ENCODE assay signal across 33 cellular contexts in the genomic region with DNA sequence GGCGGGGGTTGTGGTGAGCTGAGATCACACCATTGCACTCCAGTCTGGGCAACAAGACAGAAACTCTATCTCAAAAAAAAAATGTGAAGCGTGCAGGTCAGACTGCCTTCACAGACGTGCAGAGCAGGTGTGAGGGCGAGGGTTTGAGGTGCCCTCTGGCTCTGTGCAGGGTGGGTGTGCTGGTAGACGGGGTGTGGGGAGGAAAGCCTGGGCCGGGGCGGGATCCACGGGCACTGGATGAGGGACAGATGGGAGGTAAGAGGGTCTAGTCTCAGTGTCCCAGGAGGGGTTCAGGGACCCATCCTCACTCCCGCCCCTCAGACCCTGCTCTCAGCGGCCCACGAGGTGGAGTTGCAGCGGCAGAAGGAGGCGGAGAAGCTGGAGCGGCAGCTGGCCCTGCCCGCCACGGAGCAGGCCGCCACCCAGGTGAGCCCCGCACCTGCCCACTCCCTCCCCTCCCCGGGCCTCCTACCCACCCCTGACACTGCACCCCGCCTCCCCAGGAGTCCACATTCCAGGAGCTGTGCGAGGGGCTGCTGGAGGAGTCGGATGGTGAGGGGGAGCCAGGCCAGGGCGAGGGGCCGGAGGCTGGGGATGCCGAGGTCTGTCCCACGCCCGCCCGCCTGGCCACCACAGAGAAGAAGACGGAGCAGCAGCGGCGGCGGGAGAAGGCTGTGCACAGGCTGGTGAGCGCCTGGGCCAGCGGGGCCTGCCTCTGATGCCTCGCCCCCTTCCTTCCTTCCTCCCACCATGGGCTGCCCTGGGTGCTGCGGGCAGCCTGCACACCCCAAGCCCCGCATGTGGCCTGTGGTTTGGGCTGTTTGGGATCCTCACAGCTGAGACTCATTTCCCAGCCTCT. TPM values are rescaled to one million over a fixed set of nuclear protein-coding genes. Genes with fewer than 3 reads are reported as not detected.
DNase-seq lines count a peak whose midpoint lies in the region; ATAC-seq, FAIRE-seq and TF ChIP-seq lines count a peak whose summit lies in the region.
"Had no signal": no experiment of that assay in that cellular context is flagged by ENCODE, and none has a peak within 500 bp of the region (broad histone marks: within the 10 kb centered on the region; RNA-seq: fewer than 3 reads in every experiment).

No MANE protein-coding gene starts in this region.

- no TSS peak for BruUV-seq in Panc1 (replicated peaks; lab: Mats Ljungman, UMichigan)

- TF ChIP-seq POLR2A in heart left ventricle (IDR thresholded peaks at IDR 0.05) (no peak), H1 (IDR thresholded peaks at IDR 0.05; ENCODE audit: control extremely low read depth in 1 of 2, low read depth in 2 of 2, low read length in 2 of 2) (peak; percentile 15 to 45; a peak in 1 of 3 replicates)

- H2BK15ac ChIP-seq in H1 (ENCODE audit: low read length), result no peak overlapping the region
- no peak overlapping the region for H2BK15ac ChIP-seq in H9 (ENCODE audit: low read depth, low read length)

- peaks cover 7% of the 10 kb centered on the region; the same call in 1 of the 2 replicates for H3K79me1 ChIP-seq in H1 (ENCODE audit: low read depth, low read length)
- no peaks in the 10 kb centered on the region for H3K79me1 ChIP-seq in H9 (ENCODE audit: insufficient read depth, low read depth, low read length, poor library complexity, severe bottlenecking)

- H3K36me3 Mint-ChIP-seq in H9 (ENCODE audit: insufficient read depth in 1 of 3, low read depth in 3 of 3), result peaks cover 59 to 90% (median 85%) of the 10 kb centered on the region in 3 experiments

- H3K36me3 ChIP-seq in heart left ventricle (peaks cover 0 to 100% (median 100%) of the 10 kb centered on the region in 9 donors), Panc1 (ENCODE audit: control insufficient read depth, insufficient read depth, low read length) (no peaks in the 10 kb centered on the region; the same call in 1 of the 2 replicates), H1 (ENCODE audit: control insufficient read depth in 2 of 4, insufficient read depth in 4 of 4, low read length in 3 of 4) (peaks cover 38 to 93% (median 80%) of the 10 kb centered on the region in 4 experiments)

- no peak overlapping the region for H3K4me3 Mint-ChIP-seq in stimulated activated naive CD8-positive, alpha-beta T cell treated with anti-CD3 and anti-CD28 coated beads, Interleukin-15, amount 100 ng/mL, for 72 hours
- peak overlapping the region in 1 of 2 experiments; percentile 17; a peak in 2 of 5 replicates for H3K4me3 Mint-ChIP-seq in H9
- H3K4me3 Mint-ChIP-seq: brain, immature natural killer cell, natural killer cell had no signal

- no peak for ATAC-seq in Right ventricle myocardium inferior
- ATAC-seq in heart left ventricle, result no peak
- ATAC-seq in Panc1, result peak; percentile 15; the same call in 1 of the 2 replicates
- ATAC-seq in stimulated activated naive CD8-positive, alpha-beta T cell treated with anti-CD3 and anti-CD28 coated beads, Interleukin-15, amount 100 ng/mL, for 72 hours, result peak; percentile 19
- ATAC-seq in GM21717 (IDR thresholded peaks at IDR 0.05; ENCODE audit: unreplicated experiment), result no peak
- ATAC-seq: gastroesophageal sphincter, GM12878, left colon had no signal

- H2BK20ac ChIP-seq in H1 (ENCODE audit: low read length) (no peak overlapping the region), H9 (ENCODE audit: low read depth, low read length, poor library complexity, severe bottlenecking) (no peak overlapping the region)

- no peak overlapping the region for H2BK120ac ChIP-seq in H1 (replicated peaks; ENCODE audit: low read depth, low read length)
- no peak overlapping the region for H2BK120ac ChIP-seq in H9 (ENCODE audit: low read depth, low read length, poor library complexity, severe bottlenecking)

- H2BK12ac ChIP-seq in H1 (ENCODE audit: low read depth, low read length) (no peak overlapping the region), H9 (ENCODE audit: insufficient read length, low read depth, low read length) (no peak overlapping the region)

- no peak overlapping the region for H3K27ac ChIP-seq in heart left ventricle
- no peak overlapping the region for H3K27ac ChIP-seq in Panc1 (ENCODE audit: low read length)
- H3K27ac ChIP-seq in H1 (ENCODE audit: low read depth, low read length), result no peak overlapping the region
- no peak overlapping the region for H3K27ac ChIP-seq in H9 (ENCODE audit: insufficient read length, low read depth, low read length)
- H3K27ac ChIP-seq: gastroesophageal sphincter, testis had no signal

- in situ Hi-C loops in Panc1 (cut with HindIII; ENCODE audit: low pct_unique_long_range_greater_than_20kb, low sequenced_read_pairs), result no loop called here

- H3K79me2 ChIP-seq in H1 (ENCODE audit: control insufficient read depth in 1 of 2, insufficient read depth in 2 of 2, low read length in 2 of 2) (peaks cover 0 to 5% of the 10 kb centered on the region in 2 experiments; a peak in 1 of 4 replicates), H9 (ENCODE audit: insufficient read depth, low read length) (0 out of 2 replicates have a peak, but pooled peaks cover 2% of the 10 kb centered on the region)

- H3K4ac ChIP-seq in H1 (replicated peaks; ENCODE audit: insufficient read length, low read depth, low read length) (no peak overlapping the region), H9 (ENCODE audit: low read depth, low read length) (no peak overlapping the region)

- H4K91ac ChIP-seq in H1 (replicated peaks; ENCODE audit: insufficient read length, low read length), result no peak overlapping the region
- H4K91ac ChIP-seq in H9 (ENCODE audit: insufficient read length, low read depth, low read length), result no peak overlapping the region

- H3K9me3 Mint-ChIP-seq in stimulated activated naive CD8-positive, alpha-beta T cell treated with anti-CD3 and anti-CD28 coated beads, Interleukin-15, amount 100 ng/mL, for 72 hours, result no peaks in the 10 kb centered on the region
- H3K9me3 Mint-ChIP-seq in H9, result 0 out of 5 replicates have a peak, but pooled peaks cover 0 to 3% of the 10 kb centered on the region in 2 experiments

- H3K23me2 ChIP-seq in H1 (ENCODE audit: low read depth, low read length) (no peaks in the 10 kb centered on the region), H9 (ENCODE audit: insufficient read length, low read depth, low read length, poor library complexity, severe bottlenecking) (no peaks in the 10 kb centered on the region)

- no peak overlapping the region for H4K8ac ChIP-seq in H1 (ENCODE audit: extremely low read depth, insufficient read depth, low read length)
- no peak overlapping the region for H4K8ac ChIP-seq in H9 (replicated peaks; ENCODE audit: insufficient read length, low read depth, low read length)

- H3K9me3 ChIP-seq in heart left ventricle (peaks cover 0 to 5% (median 0%) of the 10 kb centered on the region in 12 donors), Panc1 (ENCODE audit: control insufficient read depth, insufficient read depth, low read depth, low read length) (no peaks in the 10 kb centered on the region), H1 (ENCODE audit: insufficient read depth in 2 of 2, low read depth in 1 of 2, low read length in 1 of 2) (no peaks in the 10 kb centered on the region), H9 (ENCODE audit: control insufficient read depth, low read depth, low read length) (no peaks in the 10 kb centered on the region)
- H3K9me3 ChIP-seq: gastroesophageal sphincter, testis had no signal

- CTCF ChIA-PET in Panc1 (lab: Charles Lee) (no interaction called here), H1 (lab: Charles Lee; ENCODE audit: partially characterized antibody) (interaction anchor here (0.5 to 1.0 kb wide), 3 partner anchors 10 to 398 kb away, joined by 3 to 4 read pairs (median 4); no protein-coding TSS in a partner anchor)

- H3K14ac ChIP-seq in H1 (ENCODE audit: insufficient read length), result no peak overlapping the region
- H3K14ac ChIP-seq in H9 (ENCODE audit: insufficient read depth, low read length), result no peak overlapping the region; the same call in 1 of the 2 replicates

- POLR2A ChIA-PET in Panc1 (lab: Charles Lee) (no interaction called here), H1 (lab: Charles Lee; ENCODE audit: partially characterized antibody) (interaction anchor here (1.1 to 11.0 kb wide), 6 partner anchors 7 to 121 kb away, joined by 3 to 204 read pairs (median 4); a partner anchor contains a TSS)

- no peak overlapping the region for H3K23ac ChIP-seq in H1 (ENCODE audit: insufficient read length)
- H3K23ac ChIP-seq in H9 (ENCODE audit: insufficient read length, low read depth, low read length), result no peak overlapping the region

- H3K56ac ChIP-seq in H1 (replicated peaks; ENCODE audit: insufficient read length, low read depth, low read length) (no peak overlapping the region), H9 (ENCODE audit: insufficient read length, low read depth, low read length) (no peak overlapping the region)

- peak overlapping the region in 1 of 2 donors; percentile 94 for H3K27ac Mint-ChIP-seq in stimulated activated naive CD8-positive, alpha-beta T cell treated with anti-CD3 and anti-CD28 coated beads, Interleukin-15, amount 100 ng/mL, for 72 hours
- peak overlapping the region in 1 of 3 experiments; percentile 11; a peak in 2 of 7 replicates for H3K27ac Mint-ChIP-seq in H9
- H3K27ac Mint-ChIP-seq: brain had no signal

- H3K4me1 Mint-ChIP-seq in stimulated activated naive CD8-positive, alpha-beta T cell treated with anti-CD3 and anti-CD28 coated beads, Interleukin-15, amount 100 ng/mL, for 72 hours, result peaks cover 42% of the 10 kb centered on the region
- H3K4me1 Mint-ChIP-seq in H9, result no peaks in the 10 kb centered on the region
- H3K4me1 Mint-ChIP-seq: brain had no signal

- H3K4me1 ChIP-seq in heart left ventricle (peaks cover 0 to under 1% (median 0%) of the 10 kb centered on the region in 12 donors), Panc1 (ENCODE audit: control insufficient read depth, insufficient read depth, low read length) (no peaks in the 10 kb centered on the region), H1 (replicated peaks in 1 of 4; ENCODE audit: control insufficient read depth in 3 of 4, insufficient read depth in 4 of 4, low read length in 3 of 4) (no peaks in the 10 kb centered on the region; a peak in 1 of 7 replicates), H9 (ENCODE audit: insufficient read depth, low read length) (no peaks in the 10 kb centered on the region)
- H3K4me1 ChIP-seq: testis had no signal

- H2BK5ac ChIP-seq in H1 (ENCODE audit: low read depth, low read length) (no peak overlapping the region), H9 (ENCODE audit: insufficient read length, low read length) (no peak overlapping the region)

- H3T11ph ChIP-seq in H9 (ENCODE audit: low read length), result no peak overlapping the region

- intact Hi-C loops in Right ventricle myocardium inferior (cut with DNase I), result no loop called here
- intact Hi-C loops in heart left ventricle (cut with DNase I), result no loop called here
- intact Hi-C loops in Panc1 (cut with micrococcal nuclease; ENCODE audit: unreplicated experiment), result no loop called here

- H4K5ac ChIP-seq in H1 (ENCODE audit: insufficient read length, low read depth, low read length), result no peak overlapping the region
- no peak overlapping the region for H4K5ac ChIP-seq in H9 (ENCODE audit: insufficient read length, low read depth, low read length)

- H3K4me2 ChIP-seq in H1 (ENCODE audit: insufficient read depth in 1 of 2, low read depth in 2 of 2, low read length in 2 of 2) (no peak overlapping the region), H9 (ENCODE audit: insufficient read depth, insufficient read length, low read length) (no peak overlapping the region)

- peak; percentile 49 for DNase-seq in Right ventricle myocardium inferior (ENCODE audit: missing footprints)
- no peak for DNase-seq in heart left ventricle
- no peak for DNase-seq in Panc1 (ENCODE audit: low read depth, low spot score)
- DNase-seq in H1 (ENCODE audit: low read depth in 1 of 2, low spot score in 2 of 2), result no peak
- no peak for DNase-seq in stimulated activated naive CD8-positive, alpha-beta T cell treated with anti-CD3 and anti-CD28 coated beads, Interleukin-15, amount 100 ng/mL, for 72 hours
- no peak for DNase-seq in H9
- DNase-seq in D341Med (ENCODE audit: low spot score), result no peak
- DNase-seq: activated gamma-delta T cell; AML-193; amniotic stem cell; CD8-positive, alpha-beta memory T cell; DMS153; immature natural killer cell; left colon; natural killer cell; NCI-H1436 treated with DMSO at 0.1 percent for 48 hours; NCI-H345; SHP77 treated with DMSO at 0.1 percent for 48 hours; stimulated activated naive CD4-positive, alpha-beta T cell; testis had no signal

- peaks cover 15 to 18% of the 10 kb centered on the region in 2 experiments for H4K20me1 ChIP-seq in H1 (replicated peaks in 1 of 2; ENCODE audit: control insufficient read depth in 1 of 2, insufficient read depth in 2 of 2, low read length in 2 of 2)
- no peaks in the 10 kb centered on the region for H4K20me1 ChIP-seq in H9 (ENCODE audit: control insufficient read depth, insufficient read depth, insufficient read length)

- TF ChIP-seq EP300 in H1 (IDR thresholded peaks at IDR 0.05; ENCODE audit: borderline replicate concordance in 1 of 2, low read depth in 2 of 2, low read length in 2 of 2), result no peak

- FAIRE-seq in H1 (lab: Jason Lieb, UNC), result no peak
- FAIRE-seq: GM12878, urothelium cell line had no signal

- no peaks in the 10 kb centered on the region for H3K27me3 Mint-ChIP-seq in stimulated activated naive CD8-positive, alpha-beta T cell treated with anti-CD3 and anti-CD28 coated beads, Interleukin-15, amount 100 ng/mL, for 72 hours
- H3K27me3 Mint-ChIP-seq in H9 (ENCODE audit: low read depth), result no peaks in the 10 kb centered on the region
- H3K27me3 Mint-ChIP-seq: CD8-positive, alpha-beta memory T cell had no signal

- H3K18ac ChIP-seq in H1 (ENCODE audit: extremely low read depth, low read length), result no peak overlapping the region
- H3K18ac ChIP-seq in H9 (ENCODE audit: insufficient read length, low read depth, low read length), result no peak overlapping the region

- H3K27me3 ChIP-seq in heart left ventricle (no peaks in the 10 kb centered on the region), Panc1 (ENCODE audit: control insufficient read depth, insufficient read depth, low read length) (no peaks in the 10 kb centered on the region), H1 (replicated peaks in 1 of 4; ENCODE audit: control insufficient read depth in 3 of 4, extremely low read depth in 1 of 4, insufficient read depth in 3 of 4, low read length in 3 of 4) (no peaks in the 10 kb centered on the region), H9 (ENCODE audit: insufficient read depth, low read length) (no peaks in the 10 kb centered on the region)
- H3K27me3 ChIP-seq: dorsolateral prefrontal cortex, gastroesophageal sphincter, testis had no signal

- no peak overlapping the region for H2AK5ac ChIP-seq in H1 (ENCODE audit: low read depth, low read length)
- no peak overlapping the region for H2AK5ac ChIP-seq in H9 (ENCODE audit: insufficient read length, low read length)

- no peak for TF ChIP-seq RAD21 in H1 (IDR thresholded peaks at IDR 0.05 in 1 of 2, conservative IDR thresholded peaks at IDR 0.05 in 1 of 2; ENCODE audit: low read depth in 2 of 2, low read length in 2 of 2)

- H3K4me3 ChIP-seq in heart left ventricle (no peak overlapping the region), Panc1 (ENCODE audit: low read depth in 2 of 2, low read length in 2 of 2) (no peak overlapping the region), H1 (ENCODE audit: extremely low read depth in 1 of 4, insufficient read depth in 2 of 4, low read depth in 3 of 4, low read length in 4 of 4) (no peak overlapping the region)
- H3K4me3 ChIP-seq: dorsolateral prefrontal cortex, gastroesophageal sphincter, GM12878, testis had no signal

- 84 to 96% (median 93%) methylated on average over 37 of the region's 37 CpGs for WGBS in heart left ventricle, 4 donors
- WGBS in H1 (ENCODE audit: extremely low coverage in 1 of 2, insufficient coverage in 1 of 2, insufficient read length in 1 of 2, insufficient replicate concordance in 2 of 2, low coverage in 1 of 2, low lambda C conversion rate in 2 of 2, missing lambda C conversion rate in 1 of 2), 2 experiments, result 94% methylated on average over 12 of the region's 37 CpGs; no CpG with 5 or more reads in 1 of the 2 experiments
- no CpG with 5 or more reads among the region's 37 CpGs for WGBS in H9 (ENCODE audit: extremely low coverage, insufficient read length, low lambda C conversion rate)

- no peak overlapping the region for H3K9ac ChIP-seq in H1 (replicated peaks in 1 of 4; ENCODE audit: extremely low read depth in 1 of 4, low read depth in 3 of 4, low read length in 3 of 4)
- H3K9ac ChIP-seq in H9 (ENCODE audit: extremely low read depth, insufficient read length, low read length), result no peak overlapping the region

- no peak overlapping the region for H2AFZ ChIP-seq in H1 (ENCODE audit: low read length)
- H2AFZ ChIP-seq in H9 (ENCODE audit: low read length), result no peak overlapping the region

- no peak for TF ChIP-seq CTCF in heart left ventricle (IDR thresholded peaks at IDR 0.05)
- no peak for TF ChIP-seq CTCF in Panc1 (IDR thresholded peaks at IDR 0.05)
- TF ChIP-seq CTCF in H1 (IDR thresholded peaks at IDR 0.05; ENCODE audit: control extremely low read depth in 1 of 3, insufficient read depth in 1 of 3, low read depth in 1 of 3, low read length in 3 of 3), result no peak
- TF ChIP-seq CTCF in H9 (conservative IDR thresholded peaks at IDR 0.05), result no peak

RNA-seq across cellular contexts. Expression of a gene that starts 9.1 kb away (rescaled TPM):
- total RNA-seq in Right ventricle myocardium inferior, result 172 TPM
- 100 to 1,000 TPM; 132 to 206 (median 171) TPM for total RNA-seq in heart left ventricle
- 100 to 1,000 TPM; 242 to 259 TPM for polyA plus RNA-seq in heart left ventricle
- 64.3 TPM for total RNA-seq in Panc1 (2021; ENCODE audit: unreplicated experiment)
- polyA plus RNA-seq in Panc1 (2012; ENCODE audit: insufficient read length), result 147 TPM
- total RNA-seq in H1 (2021; fragmentation: NEBNext Ultra II Directional; extraction: Animal tissue kit (Norgen Biotek cat#: 25700)), result 245 and 262 TPM in 2 replicates
- polyA plus RNA-seq in H1 (2011; rRNA removed), result 107 and 220 TPM in 2 replicates
- 290 TPM for polyA plus RNA-seq in H1 (2011; cell fraction: cytosol; rRNA removed)
- polyA plus RNA-seq in H1 (2011; cell fraction: nucleus; rRNA removed), result 223 TPM
- polyA plus RNA-seq in H1 (2012, experiment 1 of 2), result 377 to 540 TPM (median 444 TPM) in 4 replicates
- 373 TPM for polyA plus RNA-seq in H1 (2012, experiment 2 of 2)
- 261 TPM for polyA plus RNA-seq in H1 (2013, experiment 1 of 2)
- polyA plus RNA-seq in H1 (2013, experiment 2 of 2), result 273 TPM
- 54.9 and 63.7 TPM in 2 replicates for polyA minus RNA-seq in H1 (2011; rRNA and poly(A)+ RNA removed)
- 173 TPM for polyA minus RNA-seq in H1 (2011; cell fraction: cytosol; rRNA and poly(A)+ RNA removed)
- 99.3 TPM for polyA minus RNA-seq in H1 (2011; cell fraction: nucleus; rRNA and poly(A)+ RNA removed)
- 325 and 332 TPM in 2 replicates for total RNA-seq in H9 (2021)

RNA-seq across cellular contexts. Expression of a gene that starts 24.1 kb away (rescaled TPM):
- 1,425 TPM for total RNA-seq in Right ventricle myocardium inferior
- 1,000 to 10,000 TPM in 5 of 9 donors, 100 to 1,000 TPM in 4; 790 to 2,748 (median 1,081) TPM for total RNA-seq in heart left ventricle
- polyA plus RNA-seq in heart left ventricle, result 1,000 to 10,000 TPM in 1 of 2 donors, 100 to 1,000 TPM in 1; 647 to 2,041 TPM
- total RNA-seq in Panc1 (2021; ENCODE audit: unreplicated experiment), result 62.0 TPM
- 68.7 TPM for polyA plus RNA-seq in Panc1 (2012; ENCODE audit: insufficient read length)
- 361 and 371 TPM in 2 replicates for total RNA-seq in H1 (2021; fragmentation: NEBNext Ultra II Directional; extraction: Animal tissue kit (Norgen Biotek cat#: 25700))
- polyA plus RNA-seq in H1 (2011; rRNA removed), result 588 and 709 TPM in 2 replicates
- 652 TPM for polyA plus RNA-seq in H1 (2011; cell fraction: cytosol; rRNA removed)
- polyA plus RNA-seq in H1 (2011; cell fraction: nucleus; rRNA removed), result 471 TPM
- 211 to 357 TPM (median 346 TPM) in 4 replicates for polyA plus RNA-seq in H1 (2012, experiment 1 of 2)
- 655 TPM for polyA plus RNA-seq in H1 (2012, experiment 2 of 2)
- 479 TPM for polyA plus RNA-seq in H1 (2013, experiment 1 of 2)
- polyA plus RNA-seq in H1 (2013, experiment 2 of 2), result 488 TPM
- 94.3 and 112 TPM in 2 replicates for polyA minus RNA-seq in H1 (2011; rRNA and poly(A)+ RNA removed)
- 88.6 TPM for polyA minus RNA-seq in H1 (2011; cell fraction: cytosol; rRNA and poly(A)+ RNA removed)
- 76.1 TPM for polyA minus RNA-seq in H1 (2011; cell fraction: nucleus; rRNA and poly(A)+ RNA removed)
- total RNA-seq in H9 (2021), result 377 and 388 TPM in 2 replicates

RNA-seq across cellular contexts. Expression of a gene that starts 41.2 kb away (rescaled TPM):
- total RNA-seq in Right ventricle myocardium inferior, result 60.5 TPM
- 100 to 1,000 TPM in 1 of 9 donors, 10 to 100 TPM in 8; 39.9 to 133 (median 45.1) TPM for total RNA-seq in heart left ventricle
- 10 to 100 TPM; 30.6 to 52.7 TPM for polyA plus RNA-seq in heart left ventricle
- 41.8 TPM for total RNA-seq in Panc1 (2021; ENCODE audit: unreplicated experiment)
- polyA plus RNA-seq in Panc1 (2012; ENCODE audit: insufficient read length), result 91.0 TPM
- 13.0 and 14.3 TPM in 2 replicates for total RNA-seq in H1 (2021; fragmentation: NEBNext Ultra II Directional; extraction: Animal tissue kit (Norgen Biotek cat#: 25700))
- 4.5 and 12.4 TPM in 2 replicates for polyA plus RNA-seq in H1 (2011; rRNA removed)
- 4.1 TPM for polyA plus RNA-seq in H1 (2011; cell fraction: cytosol; rRNA removed)
- 5.8 TPM for polyA plus RNA-seq in H1 (2011; cell fraction: nucleus; rRNA removed)
- 9.5 to 14.8 TPM (median 12.7 TPM) in 4 replicates for polyA plus RNA-seq in H1 (2012, experiment 1 of 2)
- polyA plus RNA-seq in H1 (2012, experiment 2 of 2), result 12.0 TPM
- 9.9 TPM for polyA plus RNA-seq in H1 (2013, experiment 1 of 2)
- 9.4 TPM for polyA plus RNA-seq in H1 (2013, experiment 2 of 2)
- polyA minus RNA-seq in H1 (2011; rRNA and poly(A)+ RNA removed), result 4.0 and 4.8 TPM in 2 replicates
- 10.6 TPM for polyA minus RNA-seq in H1 (2011; cell fraction: cytosol; rRNA and poly(A)+ RNA removed)
- 5.7 TPM for polyA minus RNA-seq in H1 (2011; cell fraction: nucleus; rRNA and poly(A)+ RNA removed)
- total RNA-seq in H9 (2021), result 18.7 and 19.7 TPM in 2 replicates
- polyA plus RNA-seq: CD8-positive, alpha-beta memory T cell; immature natural killer cell had no signal

RNA-seq across cellular contexts. Expression of a gene that starts 49.9 kb away (rescaled TPM):
- total RNA-seq in Right ventricle myocardium inferior, result not detected
- not detected for total RNA-seq in heart left ventricle
- polyA plus RNA-seq in heart left ventricle, result not detected
- not detected for total RNA-seq in Panc1 (2021; ENCODE audit: unreplicated experiment)
- not detected for polyA plus RNA-seq in Panc1 (2012; ENCODE audit: insufficient read length)
- total RNA-seq in H1 (2021; fragmentation: NEBNext Ultra II Directional; extraction: Animal tissue kit (Norgen Biotek cat#: 25700)), result not detected in 2 replicates
- polyA plus RNA-seq in H1 (2011; rRNA removed), result 0.03 and 0.05 TPM in 2 replicates
- polyA plus RNA-seq in H1 (2011; cell fraction: cytosol; rRNA removed), result not detected
- not detected for polyA plus RNA-seq in H1 (2011; cell fraction: nucleus; rRNA removed)
- polyA plus RNA-seq in H1 (2012, experiment 1 of 2), result not detected in 4 replicates
- not detected for polyA plus RNA-seq in H1 (2012, experiment 2 of 2)
- 0.04 TPM for polyA plus RNA-seq in H1 (2013, experiment 1 of 2)
- polyA plus RNA-seq in H1 (2013, experiment 2 of 2), result 0.04 TPM
- polyA minus RNA-seq in H1 (2011; rRNA and poly(A)+ RNA removed), result not detected in 2 replicates
- not detected for polyA minus RNA-seq in H1 (2011; cell fraction: cytosol; rRNA and poly(A)+ RNA removed)
- not detected for polyA minus RNA-seq in H1 (2011; cell fraction: nucleus; rRNA and poly(A)+ RNA removed)
- total RNA-seq in H9 (2021), result not detected in 2 replicates
- total RNA-seq: A673; CD8-positive, alpha-beta memory T cell; chondrocyte; dorsolateral prefrontal cortex; fibroblast of lung; gastroesophageal sphincter; GM12878; left colon; lung microvascular endothelial cell; mononuclear cell; natural killer cell; omental fat pad; skeletal muscle tissue had no signal
- polyA plus RNA-seq: CD8-positive, alpha-beta memory T cell; fibroblast of lung; GM12878; immature natural killer cell had no signal

Comparison
In these comparisons a context has a peak if more than half of its experiments do, and no peak if none do; other contexts are left out.
1. ATAC-seq: peak in Panc1 (single experiment) and stimulated activated naive CD8-positive, alpha-beta T cell treated with anti-CD3 and anti-CD28 coated beads, Interleukin-15, amount 100 ng/mL, for 72 hours (single experiment); none in Right ventricle myocardium inferior (single experiment), heart left ventricle (0 of 4) and GM21717 (single experiment).
2. POLR2A ChIP-seq: peak in H1 (2 of 2); none in heart left ventricle (0 of 2).